14 cellular contexts compared by ENCODE assay signal in genomic region chr22:45866398-45867117, GRCh38.
DNase-seq lines count a peak whose midpoint lies in the region; ATAC-seq and TF ChIP-seq lines count a peak whose summit lies in the region.
"Had no signal": no experiment of that assay in that cellular context is flagged by ENCODE, and none has a peak within 500 bp of the region (broad histone marks: within the 10 kb centered on the region; RNA-seq: fewer than 3 reads in every experiment).

No MANE protein-coding gene starts in this region.

- H3K9me3 Mint-ChIP-seq in nephron progenitor cell, result peaks cover 9% of the 10 kb centered on the region

- H3K4me3 ChIP-seq in heart left ventricle, result peak overlapping the region in 9 of 12 donors; percentile 8 to 44 (median 24)
- peak overlapping the region; percentile 28 to 29 for H3K4me3 ChIP-seq in foreskin fibroblast (ENCODE audit: low read depth in 1 of 2, low read length in 2 of 2)
- H3K4me3 ChIP-seq in vagina, result peak overlapping the region; percentile 28
- H3K4me3 ChIP-seq: K562, uterus had no signal

- H3K4me3 Mint-ChIP-seq in nephron progenitor cell, result peak overlapping the region; percentile 30
- H3K4me3 Mint-ChIP-seq: naive thymus-derived CD4-positive, alpha-beta T cell had no signal

- H3K4me1 Mint-ChIP-seq in nephron progenitor cell, result peaks cover 26% of the 10 kb centered on the region

- intact Hi-C loops in heart left ventricle (cut with DNase I), result loop anchor here in 7 of 10 donors (2.0 to 10.0 kb wide), 6 partner anchors 219 to 292 kb away; no protein-coding TSS in a partner anchor
- intact Hi-C loops in cardiac septum (cut with DNase I), result no loop called here
- intact Hi-C loops in vagina (cut with DNase I), result no loop called here

- no peak for TF ChIP-seq CTCF in heart left ventricle (IDR thresholded peaks at IDR 0.05)
- no peak for TF ChIP-seq CTCF in foreskin fibroblast (IDR thresholded peaks at IDR 0.05; ENCODE audit: low read depth, low read length)
- TF ChIP-seq CTCF in nephron progenitor cell (IDR thresholded peaks at IDR 0.05), result no peak
- no peak for TF ChIP-seq CTCF in vagina (IDR thresholded peaks at IDR 0.05)

- TF ChIP-seq POLR2A in heart left ventricle (IDR thresholded peaks at IDR 0.05), result no peak
- no peak for TF ChIP-seq POLR2A in vagina (IDR thresholded peaks at IDR 0.05)

- peaks cover 78% of the 10 kb centered on the region for H3K27me3 Mint-ChIP-seq in nephron progenitor cell (ENCODE audit: low read depth, poor library complexity)

- H3K4me1 ChIP-seq in heart left ventricle (peaks cover 4 to 27% (median 13%) of the 10 kb centered on the region in 12 donors), vagina (peaks cover 42% of the 10 kb centered on the region)

- WGBS in heart left ventricle, 4 donors, result 9 to 49% (median 14%) methylated on average over 9 to 75 of the region's 75 CpGs

- H3K36me3 Mint-ChIP-seq in nephron progenitor cell (ENCODE audit: low read depth), result peaks cover 14% of the 10 kb centered on the region

- H3K27me3 ChIP-seq in heart left ventricle, result peaks cover 15 to 52% (median 27%) of the 10 kb centered on the region in 9 donors
- H3K27me3 ChIP-seq in vagina, result no peaks in the 10 kb centered on the region
- H3K27me3 ChIP-seq: uterus had no signal

- DNase-seq in heart left ventricle (no peak), cardiac septum (ENCODE audit: low spot score) (no peak), foreskin fibroblast (peak in 1 of 2 donors; percentile 15), nephron progenitor cell (peak; percentile 52), vagina (ENCODE audit: extremely low spot score in 2 of 2) (peak in 1 of 2 donors; percentile 81), NCI-H1092 treated with DMSO at 0.1 percent for 48 hours (lab: John Stamatoyannopoulos, UW) (no peak), T-helper 1 cell (no peak), HPDE6-E6E7 (ENCODE audit: extremely low spot score) (no peak)
- DNase-seq: activated T-cell treated with anti-CD3 and anti-CD28 coated beads for 4 hours, DMS79 treated with DMSO at 0.1 percent for 48 hours, SHP77 had no signal

- H3K36me3 ChIP-seq in heart left ventricle (no peaks in the 10 kb centered on the region), vagina (no peaks in the 10 kb centered on the region)
- H3K36me3 ChIP-seq: uterus had no signal

- peak in 2 of 4 donors; percentile 8 to 16 for ATAC-seq in heart left ventricle
- ATAC-seq: K562; naive thymus-derived CD4-positive, alpha-beta T cell had no signal

- H3K27ac ChIP-seq in heart left ventricle, result no peak overlapping the region
- no peak overlapping the region for H3K27ac ChIP-seq in vagina
- H3K27ac ChIP-seq: uterus had no signal

- no peak overlapping the region for H3K27ac Mint-ChIP-seq in nephron progenitor cell
- H3K27ac Mint-ChIP-seq: naive thymus-derived CD4-positive, alpha-beta T cell had no signal

- H3K9me3 ChIP-seq in heart left ventricle (peaks cover 0 to 19% (median 0%) of the 10 kb centered on the region in 12 donors), vagina (no peaks in the 10 kb centered on the region)
- H3K9me3 ChIP-seq: uterus had no signal

Comparison
In these comparisons a context has a peak if more than half of its experiments do, and no peak if none do; other contexts are left out.
1. intact Hi-C loops: an anchor here in heart left ventricle (2.0 to 10.0 kb wide); none called in cardiac septum and vagina.